In the genomic region with DNA sequence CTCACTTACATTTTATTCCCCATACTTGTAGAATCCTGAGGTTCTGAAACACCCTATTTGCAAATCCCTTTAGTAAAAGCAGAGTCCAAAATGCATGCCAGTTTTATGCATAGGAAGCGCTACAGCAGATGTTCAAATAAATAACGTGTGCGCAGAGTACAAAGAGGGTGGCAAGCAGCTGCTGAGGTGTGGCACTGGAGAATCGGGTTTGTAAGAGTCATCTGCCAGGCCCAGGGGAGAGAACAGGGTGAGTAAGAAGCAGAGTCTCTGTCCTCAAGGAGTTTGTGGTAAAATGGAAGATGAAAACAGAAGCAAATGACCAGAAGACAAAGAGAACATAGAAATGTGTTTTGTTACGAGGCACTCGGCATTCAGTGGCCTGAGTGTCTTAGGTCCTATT, we compare ENCODE assay signal across 12 cellular contexts.
"Had no signal": no experiment of that assay in that cellular context is flagged by ENCODE, and none has a peak within 500 bp of the region (broad histone marks: within the 10 kb centered on the region; RNA-seq: fewer than 3 reads in every experiment).

No MANE protein-coding gene starts in this region.

- H3K9me3 Mint-ChIP-seq: activated B cell treated with CpG ODN at 0.5 μM for 24 hours; activated naive CD4-positive, alpha-beta T cell treated with anti-CD3 and anti-CD28 coated beads, Interleukin-2, amount 10 ng/mL, durations not matched to agents 7 days and 5 days; central memory CD8-positive, alpha-beta T cell had no signal

- H3K4me3 Mint-ChIP-seq: activated B cell treated with CpG ODN at 0.5 μM for 24 hours; activated naive CD4-positive, alpha-beta T cell treated with anti-CD3 and anti-CD28 coated beads, Interleukin-2, amount 10 ng/mL, durations not matched to agents 7 days and 5 days; central memory CD8-positive, alpha-beta T cell had no signal

- H3K27me3 Mint-ChIP-seq: activated naive CD4-positive, alpha-beta T cell treated with anti-CD3 and anti-CD28 coated beads, Interleukin-2, amount 10 ng/mL, durations not matched to agents 7 days and 5 days had no signal

- DNase-seq: activated B cell treated with CpG ODN at 0.5 μM for 24 hours; activated CD4-positive, alpha-beta T cell treated with anti-CD3 and anti-CD28 coated beads, Interleukin-2, amount 50 U/mL, for 1 hour; activated naive CD4-positive, alpha-beta T cell treated with anti-CD3 and anti-CD28 coated beads, Interleukin-2, amount 10 ng/mL, durations not matched to agents 7 days and 5 days; activated T-cell treated with anti-CD3 and anti-CD28 coated beads for 4 hours; adrenal gland; effector memory CD4-positive, alpha-beta T cell; stimulated activated CD4-positive, alpha-beta T cell treated with anti-CD3 and anti-CD28 coated beads, Interleukin-4, amount 100 ng/mL, for 1 hour; stimulated activated CD8-positive, alpha-beta memory T cell treated with anti-CD3 and anti-CD28 coated beads, Interleukin-4, amount 100 ng/mL, for 48 hours; stimulated activated naive CD8-positive, alpha-beta T cell treated with anti-CD3 and anti-CD28 coated beads, Interleukin-15, Interleukin-2, amounts not matched to agents 100 U/mL and 50 U/mL, for 24 hours; upper lobe of left lung had no signal

- H3K27ac Mint-ChIP-seq: activated B cell treated with CpG ODN at 0.5 μM for 24 hours; activated naive CD4-positive, alpha-beta T cell treated with anti-CD3 and anti-CD28 coated beads, Interleukin-2, amount 10 ng/mL, durations not matched to agents 7 days and 5 days; activated T-helper 2 cell treated with anti-CD3 and anti-CD28 coated beads, Interferon-gamma antibody, Interleukin-2, Interleukin-4, amounts not matched to agents 10 μg/mL and 5 μg/mL and 100 μg/mL, durations not matched to agents 14 hours and 24 hours and 36 hours had no signal

- H3K4me1 Mint-ChIP-seq: activated B cell treated with CpG ODN at 0.5 μM for 24 hours; activated naive CD4-positive, alpha-beta T cell treated with anti-CD3 and anti-CD28 coated beads, Interleukin-2, amount 10 ng/mL, durations not matched to agents 7 days and 5 days; central memory CD8-positive, alpha-beta T cell had no signal

- H3K36me3 Mint-ChIP-seq: activated naive CD4-positive, alpha-beta T cell treated with anti-CD3 and anti-CD28 coated beads, Interleukin-2, amount 10 ng/mL, durations not matched to agents 7 days and 5 days had no signal
